ENCODE assay signal across 8 cellular contexts in the genomic region with DNA sequence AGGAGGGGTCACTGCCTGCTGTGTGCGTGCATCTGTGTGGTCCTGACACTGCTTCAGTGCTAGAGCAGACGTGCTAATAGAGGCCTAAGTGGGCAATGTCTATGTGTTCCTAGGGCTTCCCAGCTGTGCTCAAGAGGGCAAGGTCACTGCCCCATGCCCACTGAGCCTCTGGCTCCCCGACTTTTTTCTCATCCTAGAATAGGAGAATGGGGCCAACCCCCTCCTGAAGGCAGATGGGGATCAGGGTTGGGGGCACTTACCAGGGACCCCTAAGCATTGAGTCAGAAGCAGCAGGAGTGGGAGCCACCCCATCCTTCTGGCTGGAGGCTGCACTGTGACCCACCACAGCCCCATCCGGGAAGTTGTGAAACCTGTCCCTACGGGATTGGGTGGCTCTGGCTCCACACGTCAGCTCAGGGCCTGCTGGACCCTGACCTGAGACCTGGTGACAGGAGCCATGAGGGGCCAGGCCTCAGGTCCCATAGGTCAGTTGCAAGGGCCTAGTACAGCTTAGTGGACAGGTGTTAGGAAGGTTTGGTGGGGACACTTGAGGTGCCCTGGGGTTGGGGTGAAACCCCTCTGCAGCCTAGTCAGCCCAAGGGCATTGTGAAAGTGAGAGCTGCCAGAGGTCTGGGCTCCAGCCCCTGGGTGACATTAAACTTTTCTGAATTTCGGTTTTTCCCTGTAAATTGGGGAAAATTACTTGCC. TPM values are rescaled to one million over a fixed set of nuclear protein-coding genes. Genes with fewer than 3 reads are reported as not detected.
DNase-seq lines count a peak whose midpoint lies in the region; ATAC-seq and TF ChIP-seq lines count a peak whose summit lies in the region.
"Not testable (repeated sequence)": the region's sequence is repeated elsewhere in the genome, so short reads cannot be mapped to it uniquely, and the experiment has no call there.

No MANE protein-coding gene starts in this region.

- not testable (repeated sequence) for DNase-seq in CD8-positive, alpha-beta memory T cell; HAP-1 (ENCODE audit: low spot score in 2 of 2); LNCaP clone FGC (ENCODE audit: low read depth); activated CD8-positive, alpha-beta T cell treated with anti-CD3 and anti-CD28 coated beads for 36 hours; colonic mucosa; stomach

- POLR2A ChIA-PET in CD8-positive, alpha-beta memory T cell (lab: Charles Lee), result not testable (repeated sequence)
- POLR2A ChIA-PET in activated CD8-positive, alpha-beta T cell treated with anti-CD3 and anti-CD28 coated beads for 36 hours (lab: Charles Lee), result interaction anchor here (0.7 kb wide), 1 partner anchor 15 kb away, joined by 4 read pairs; no protein-coding TSS in a partner anchor

- not testable (repeated sequence) for ATAC-seq in activated CD8-positive, alpha-beta T cell treated with anti-CD3 and anti-CD28 coated beads for 36 hours

- not testable (repeated sequence) for H3K9me3 Mint-ChIP-seq in CD8-positive, alpha-beta memory T cell; activated CD8-positive, alpha-beta T cell treated with anti-CD3 and anti-CD28 coated beads for 36 hours

- CTCF ChIA-PET in CD8-positive, alpha-beta memory T cell (lab: Charles Lee), result interaction anchor here (1.7 kb wide), 1 partner anchor 149 kb away, joined by 4 read pairs; no protein-coding TSS in a partner anchor
- CTCF ChIA-PET in activated CD8-positive, alpha-beta T cell treated with anti-CD3 and anti-CD28 coated beads for 36 hours (lab: Charles Lee), result interaction anchor here (1.2 kb wide), 1 partner anchor 148 kb away, joined by 5 read pairs; no protein-coding TSS in a partner anchor

- peak overlapping the region; percentile 97 for H3K4me3 ChIP-seq in CD8-positive, alpha-beta memory T cell (ENCODE audit: low read length)
- peak overlapping the region; percentile 96 for H3K4me3 ChIP-seq in HAP-1
- peak overlapping the region; percentile 92 for H3K4me3 ChIP-seq in LNCaP clone FGC (ENCODE audit: low read depth, low read length)
- peak overlapping the region; percentile 100 for H3K4me3 ChIP-seq in colonic mucosa
- peak overlapping the region; percentile 82 for H3K4me3 ChIP-seq in iPS-15b (ENCODE audit: low read depth, low read length)
- H3K4me3 ChIP-seq in neural cell (ENCODE audit: low read length), result peak overlapping the region; percentile 86
- H3K4me3 ChIP-seq in stomach, result peak overlapping the region; percentile 71 to 95 (median 83)

- peak overlapping the region; percentile 76 for H3K27ac ChIP-seq in CD8-positive, alpha-beta memory T cell (ENCODE audit: low read depth, low read length)
- peak overlapping the region; percentile 25 for H3K27ac ChIP-seq in colonic mucosa
- peak overlapping the region; percentile 79 for H3K27ac ChIP-seq in neural cell (ENCODE audit: low read length)
- peak overlapping the region in 4 of 5 donors; percentile 77 to 91 (median 86) for H3K27ac ChIP-seq in stomach

- TF ChIP-seq POLR2A in stomach (IDR thresholded peaks at IDR 0.05), result not testable (repeated sequence)

- H3K79me2 ChIP-seq in neural cell (replicated peaks; ENCODE audit: insufficient read depth, low read length), result not testable (repeated sequence)

- intact Hi-C loops in activated CD8-positive, alpha-beta T cell treated with anti-CD3 and anti-CD28 coated beads for 36 hours (cut with micrococcal nuclease); colonic mucosa (cut with DNase I); stomach (cut with DNase I; ENCODE audit: low total_unique reads): not testable (repeated sequence)

- in situ Hi-C loops in HAP-1 (cut with MboI; ENCODE audit: low sequenced_read_pairs), result not testable (repeated sequence)

- not testable (repeated sequence) for H3K36me3 ChIP-seq in CD8-positive, alpha-beta memory T cell (ENCODE audit: insufficient read depth, low read length); HAP-1 (replicated peaks); colonic mucosa; neural cell (ENCODE audit: insufficient read depth, low read length)
- H3K36me3 ChIP-seq in iPS-15b (ENCODE audit: control insufficient read depth, insufficient read depth, low read length) (peaks cover 11% of the 10 kb centered on the region), stomach (peaks cover 5 to 17% (median 14%) of the 10 kb centered on the region in 4 donors)

- peak overlapping the region; percentile 94 to 98 (median 97) for H3K4me3 Mint-ChIP-seq in CD8-positive, alpha-beta memory T cell
- H3K4me3 Mint-ChIP-seq in activated CD8-positive, alpha-beta T cell treated with anti-CD3 and anti-CD28 coated beads for 36 hours, result peak overlapping the region; percentile 97

- not testable (repeated sequence) for H4K20me1 ChIP-seq in neural cell (ENCODE audit: insufficient read depth)

- H3K4me1 Mint-ChIP-seq in CD8-positive, alpha-beta memory T cell, result peaks cover 27 to 58% (median 34%) of the 10 kb centered on the region in 3 donors
- peaks cover 22% of the 10 kb centered on the region for H3K4me1 Mint-ChIP-seq in activated CD8-positive, alpha-beta T cell treated with anti-CD3 and anti-CD28 coated beads for 36 hours (ENCODE audit: low read depth)

- WGBS in stomach, 5 donors, result 48 to 72% (median 67%) methylated on average over 3 to 7 of the region's 7 CpGs

- peaks cover 0 to 23% (median 0%) of the 10 kb centered on the region in 3 donors for H3K36me3 Mint-ChIP-seq in CD8-positive, alpha-beta memory T cell
- not testable (repeated sequence) for H3K36me3 Mint-ChIP-seq in activated CD8-positive, alpha-beta T cell treated with anti-CD3 and anti-CD28 coated beads for 36 hours (ENCODE audit: low read depth)

- H3K9me3 ChIP-seq in CD8-positive, alpha-beta memory T cell (ENCODE audit: low read length); HAP-1; colonic mucosa; iPS-15b (ENCODE audit: control insufficient read depth, insufficient read depth, low read length); neural cell (ENCODE audit: low read length); stomach: not testable (repeated sequence)

- not testable (repeated sequence) for TF ChIP-seq RAD21 in neural cell (conservative IDR thresholded peaks at IDR 0.05)

- peak overlapping the region in 1 of 2 donors; percentile 95 for H3K9ac ChIP-seq in colonic mucosa (ENCODE audit: low read depth in 2 of 2, low read length in 2 of 2)
- H3K9ac ChIP-seq in iPS-15b (ENCODE audit: low read depth, low read length), result peak overlapping the region; percentile 60
- peak overlapping the region; percentile 78 for H3K9ac ChIP-seq in neural cell (ENCODE audit: low read length)

- H3K27ac Mint-ChIP-seq in CD8-positive, alpha-beta memory T cell, result peak overlapping the region; percentile 95 to 99 (median 96)
- H3K27ac Mint-ChIP-seq in activated CD8-positive, alpha-beta T cell treated with anti-CD3 and anti-CD28 coated beads for 36 hours, result peak overlapping the region; percentile 94

- not testable (repeated sequence) for H3F3A ChIP-seq in neural cell (ENCODE audit: insufficient read depth, low read length, poor library complexity, severe bottlenecking)

- not testable (repeated sequence) for H3K27me3 Mint-ChIP-seq in CD8-positive, alpha-beta memory T cell; activated CD8-positive, alpha-beta T cell treated with anti-CD3 and anti-CD28 coated beads for 36 hours

- peak overlapping the region; percentile 89 for H2AFZ ChIP-seq in neural cell (ENCODE audit: low read depth, low read length)

- H3K4me1 ChIP-seq in CD8-positive, alpha-beta memory T cell (ENCODE audit: insufficient read depth, low read length), result peaks cover 20% of the 10 kb centered on the region
- H3K4me1 ChIP-seq in HAP-1; colonic mucosa; iPS-15b (ENCODE audit: control insufficient read depth, insufficient read depth, low read length): not testable (repeated sequence)
- peaks cover 26 to 52% (median 49%) of the 10 kb centered on the region in 4 donors for H3K4me1 ChIP-seq in stomach

- H3K27me3 ChIP-seq in CD8-positive, alpha-beta memory T cell (ENCODE audit: insufficient read depth, low read length, poor library complexity, severe bottlenecking); HAP-1 (ENCODE audit: low read depth); colonic mucosa; iPS-15b (ENCODE audit: control insufficient read depth, insufficient read depth, low read length); neural cell (ENCODE audit: insufficient read depth, low read depth, low read length): not testable (repeated sequence)
- H3K27me3 ChIP-seq in stomach, result peaks cover 0 to 22% (median 0%) of the 10 kb centered on the region in 3 donors

- peak overlapping the region; percentile 82 for H3K4me2 ChIP-seq in neural cell (ENCODE audit: low read length)

- not testable (repeated sequence) for TF ChIP-seq CTCF in LNCaP clone FGC (IDR thresholded peaks at IDR 0.05; ENCODE audit: control insufficient read depth, extremely low read depth, insufficient read depth); activated CD8-positive, alpha-beta T cell treated with anti-CD3 and anti-CD28 coated beads for 36 hours (IDR thresholded peaks at IDR 0.05); colonic mucosa (IDR thresholded peaks at IDR 0.05); neural cell (IDR thresholded peaks at IDR 0.05; ENCODE audit: poor library complexity, severe bottlenecking); stomach (IDR thresholded peaks at IDR 0.05)

- not testable (repeated sequence) for TF ChIP-seq EP300 in neural cell (conservative IDR thresholded peaks at IDR 0.05; ENCODE audit: poor library complexity, severe bottlenecking); stomach (IDR thresholded peaks at IDR 0.05)

- not testable (repeated sequence) for H3K9me2 ChIP-seq in neural cell (ENCODE audit: insufficient read depth, low read length)

RNA-seq across cellular contexts. Expression of gene MST1, which starts 0.8 kb away (rescaled TPM):
- total RNA-seq in CD8-positive, alpha-beta memory T cell, result 1 to 10 TPM; 6.0 to 8.5 TPM
- polyA plus RNA-seq in CD8-positive, alpha-beta memory T cell, result 0.31 TPM
- total RNA-seq in activated CD8-positive, alpha-beta T cell treated with anti-CD3 and anti-CD28 coated beads for 36 hours, result 10 to 100 TPM in 1 of 2 experiments, 1 to 10 TPM in 1; 9.6 to 11.8 TPM
- total RNA-seq in colonic mucosa (10 to 100 TPM; 27.7 to 49.9 TPM), stomach (100 to 1,000 TPM in 2 of 5 donors, 10 to 100 TPM in 2, 1 to 10 TPM in 1; 6.7 to 172 (median 14.9) TPM)
- polyA plus RNA-seq in neural cell (62.5 and 64.0 TPM in 2 replicates), stomach (10 to 100 TPM; 18.9 to 36.9 (median 20.5) TPM)
- polyA minus RNA-seq in neural cell, result 8.8 and 9.6 TPM in 2 replicates

RNA-seq across cellular contexts. Expression of gene RNF123, which starts 0.9 kb away (rescaled TPM):
- 10 to 100 TPM; 38.8 to 43.7 TPM for total RNA-seq in CD8-positive, alpha-beta memory T cell
- polyA plus RNA-seq in CD8-positive, alpha-beta memory T cell, result 20.7 TPM
- 10 to 100 TPM; 22.0 to 31.7 TPM for total RNA-seq in activated CD8-positive, alpha-beta T cell treated with anti-CD3 and anti-CD28 coated beads for 36 hours
- 10 to 100 TPM; 36.4 to 39.3 TPM for total RNA-seq in colonic mucosa
- 27.4 and 32.0 TPM in 2 replicates for polyA plus RNA-seq in neural cell
- polyA minus RNA-seq in neural cell, result 29.8 and 37.0 TPM in 2 replicates
- total RNA-seq in stomach, result 10 to 100 TPM; 19.6 to 75.4 (median 33.3) TPM
- polyA plus RNA-seq in stomach, result 10 to 100 TPM; 18.1 to 22.8 (median 22.0) TPM

RNA-seq across cellular contexts. Expression of gene APEH, which starts 14.3 kb away (rescaled TPM):
- 100 to 1,000 TPM; 190 to 194 TPM for total RNA-seq in CD8-positive, alpha-beta memory T cell
- 119 TPM for polyA plus RNA-seq in CD8-positive, alpha-beta memory T cell
- total RNA-seq in activated CD8-positive, alpha-beta T cell treated with anti-CD3 and anti-CD28 coated beads for 36 hours, result 100 to 1,000 TPM; 165 to 166 TPM
- total RNA-seq in colonic mucosa, result 100 to 1,000 TPM; 151 to 278 TPM
- 98.4 and 119 TPM in 2 replicates for polyA plus RNA-seq in neural cell
- polyA minus RNA-seq in neural cell, result 84.9 and 93.7 TPM in 2 replicates
- 100 to 1,000 TPM in 1 of 5 donors, 10 to 100 TPM in 4; 23.9 to 104 (median 49.4) TPM for total RNA-seq in stomach
- polyA plus RNA-seq in stomach, result 10 to 100 TPM; 40.3 to 69.7 (median 46.0) TPM

RNA-seq across cellular contexts. Expression of gene AMIGO3, which starts 31.0 kb away (rescaled TPM):
- under 1 TPM; 0.15 to 0.31 TPM for total RNA-seq in CD8-positive, alpha-beta memory T cell
- 1.5 TPM for polyA plus RNA-seq in CD8-positive, alpha-beta memory T cell
- under 1 TPM in 1 of 2 experiments, not detected in 1; 0.23 TPM for total RNA-seq in activated CD8-positive, alpha-beta T cell treated with anti-CD3 and anti-CD28 coated beads for 36 hours
- under 1 TPM in 1 of 2 donors, not detected in 1; 0.16 TPM for total RNA-seq in colonic mucosa
- polyA plus RNA-seq in neural cell, result 4.0 and 8.0 TPM in 2 replicates
- 3.1 and 6.8 TPM in 2 replicates for polyA minus RNA-seq in neural cell
- total RNA-seq in stomach, result 1 to 10 TPM in 1 of 5 donors, not detected in 4; 1.3 TPM
- under 1 TPM; 0.19 to 0.83 (median 0.76) TPM for polyA plus RNA-seq in stomach

RNA-seq across cellular contexts. Expression of gene GMPPB, which starts 35.3 kb away (rescaled TPM):
- 10 to 100 TPM; 52.6 to 53.8 TPM for total RNA-seq in CD8-positive, alpha-beta memory T cell
- 24.6 TPM for polyA plus RNA-seq in CD8-positive, alpha-beta memory T cell
- total RNA-seq in activated CD8-positive, alpha-beta T cell treated with anti-CD3 and anti-CD28 coated beads for 36 hours, result 10 to 100 TPM; 34.7 to 35.2 TPM
- total RNA-seq in colonic mucosa (100 to 1,000 TPM in 1 of 2 donors, 10 to 100 TPM in 1; 59.6 to 127 TPM), stomach (10 to 100 TPM; 26.3 to 81.7 (median 39.3) TPM)
- polyA plus RNA-seq in neural cell (20.0 and 20.8 TPM in 2 replicates), stomach (10 to 100 TPM; 14.4 to 33.6 (median 27.3) TPM)
- polyA minus RNA-seq in neural cell, result 15.5 and 20.0 TPM in 2 replicates

Comparison
In these comparisons a context has a peak if more than half of its experiments do, and no peak if none do; other contexts are left out.
1. H3K27ac ChIP-seq: peak in every context shown above with its lines; median percentile 86 in stomach; 79 in neural cell; 76 in CD8-positive, alpha-beta memory T cell; 25 in colonic mucosa.